9 cellular contexts compared by ENCODE assay signal in the genomic region with DNA sequence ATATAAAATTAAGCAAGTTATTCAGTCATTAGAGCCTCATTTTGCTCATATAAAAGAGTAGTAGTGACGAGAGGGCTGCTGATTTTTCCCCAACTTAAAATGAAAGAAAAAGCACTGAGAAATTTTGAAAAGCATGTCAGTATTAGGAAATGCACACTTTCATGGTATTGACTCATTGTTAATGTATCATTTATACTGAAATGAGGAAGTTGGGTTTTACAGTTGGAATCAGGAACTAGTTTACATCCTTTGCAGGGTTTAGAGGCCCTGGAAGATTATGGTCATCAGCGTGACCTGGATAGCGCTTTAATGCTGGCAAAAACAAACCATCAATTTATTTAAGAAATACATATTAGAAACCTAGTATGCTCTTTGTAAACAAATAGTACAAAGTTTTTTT.
A peak's percentile ranks its signal among the peaks of the same experiment; 100 is the strongest.
DNase-seq lines count a peak whose midpoint lies in the region; ATAC-seq and TF ChIP-seq lines count a peak whose summit lies in the region.
"Had no signal": no experiment of that assay in that cellular context is flagged by ENCODE, and none has a peak within 500 bp of the region (broad histone marks: within the 10 kb centered on the region; RNA-seq: fewer than 3 reads in every experiment).

No MANE protein-coding gene starts in this region.

- H3K27ac ChIP-seq in SJSA1 (peak overlapping the region; percentile 24; the same call in 1 of the 2 replicates), transverse colon (peak overlapping the region in 1 of 4 donors; percentile 38), gastrocnemius medialis (no peak overlapping the region)
- H3K27ac ChIP-seq: VCaP had no signal

- H3K4me1 Mint-ChIP-seq in T-helper 2 cell treated with Interferon-gamma antibody and Interleukin-4, amounts not matched to agents 5 μg/mL and 100 μg/mL, for 36 hours (ENCODE audit: low read depth), result peaks cover 30% of the 10 kb centered on the region
- H3K4me1 Mint-ChIP-seq in naive B cell (peaks cover 25 to 30% (median 30%) of the 10 kb centered on the region in 3 donors), chondrocyte (ENCODE audit: low read depth) (peaks cover 8% of the 10 kb centered on the region)

- TF ChIP-seq EP300 in transverse colon (IDR thresholded peaks at IDR 0.05; ENCODE audit: low read depth), result no peak

- H3K4me3 ChIP-seq in SJSA1, result no peak overlapping the region
- no peak overlapping the region for H3K4me3 ChIP-seq in transverse colon
- H3K4me3 ChIP-seq in gastrocnemius medialis, result no peak overlapping the region

- no peaks in the 10 kb centered on the region for H3K36me3 ChIP-seq in SJSA1
- H3K36me3 ChIP-seq in transverse colon, result no peaks in the 10 kb centered on the region
- H3K36me3 ChIP-seq in gastrocnemius medialis, result no peaks in the 10 kb centered on the region

- H3K36me3 Mint-ChIP-seq in T-helper 2 cell treated with Interferon-gamma antibody and Interleukin-4, amounts not matched to agents 5 μg/mL and 100 μg/mL, for 36 hours (ENCODE audit: low read depth), result no peaks in the 10 kb centered on the region
- H3K36me3 Mint-ChIP-seq in naive B cell, result no peaks in the 10 kb centered on the region
- no peaks in the 10 kb centered on the region for H3K36me3 Mint-ChIP-seq in chondrocyte (ENCODE audit: low read depth)

- H3K27me3 ChIP-seq in SJSA1 (replicated peaks), result no peaks in the 10 kb centered on the region
- no peaks in the 10 kb centered on the region for H3K27me3 ChIP-seq in transverse colon
- no peaks in the 10 kb centered on the region for H3K27me3 ChIP-seq in gastrocnemius medialis

- 54 to 67% methylated on average over 2 to 3 of the region's 3 CpGs for WGBS in transverse colon (ENCODE audit: low coverage in 1 of 2), 2 donors

- intact Hi-C loops in transverse colon (cut with DNase I; ENCODE audit: low total_unique reads) (no loop called here), gastrocnemius medialis (cut with DNase I; ENCODE audit: low total_unique reads) (no loop called here)

- H3K4me1 ChIP-seq in SJSA1 (replicated peaks), result peaks cover 32% of the 10 kb centered on the region
- H3K4me1 ChIP-seq in transverse colon, result peaks cover 0 to 9% (median 0%) of the 10 kb centered on the region in 4 donors
- H3K4me1 ChIP-seq in gastrocnemius medialis, result no peaks in the 10 kb centered on the region

- peak; percentile 66 for ATAC-seq in HG02981 (IDR thresholded peaks at IDR 0.05; ENCODE audit: unreplicated experiment)
- ATAC-seq in naive B cell (ENCODE audit: low read depth in 2 of 2), result peak; percentile 88 to 93
- no peak for ATAC-seq in gastrocnemius medialis

- no peak for TF ChIP-seq CTCF in transverse colon (IDR thresholded peaks at IDR 0.05)
- TF ChIP-seq CTCF in chondrocyte (IDR thresholded peaks at IDR 0.05), result no peak
- TF ChIP-seq CTCF in gastrocnemius medialis (IDR thresholded peaks at IDR 0.05 in 4 of 5, conservative IDR thresholded peaks at IDR 0.05 in 1 of 5), result no peak

- no peaks in the 10 kb centered on the region for H3K9me3 ChIP-seq in SJSA1 (replicated peaks)
- no peaks in the 10 kb centered on the region for H3K9me3 ChIP-seq in transverse colon
- H3K9me3 ChIP-seq in gastrocnemius medialis, result no peaks in the 10 kb centered on the region

- TF ChIP-seq POLR2A in transverse colon (IDR thresholded peaks at IDR 0.05), result no peak
- no peak for TF ChIP-seq POLR2A in gastrocnemius medialis (IDR thresholded peaks at IDR 0.05)

- peak overlapping the region; percentile 14 for H3K4me3 Mint-ChIP-seq in T-helper 2 cell treated with Interferon-gamma antibody and Interleukin-4, amounts not matched to agents 5 μg/mL and 100 μg/mL, for 36 hours
- H3K4me3 Mint-ChIP-seq in naive B cell (peak overlapping the region in 5 of 8 donors; percentile 13 to 77 (median 21)), chondrocyte (ENCODE audit: unreplicated experiment) (no peak overlapping the region)

- no peak for DNase-seq in T-helper 2 cell treated with Interferon-gamma antibody and Interleukin-4, amounts not matched to agents 5 μg/mL and 100 μg/mL, for 36 hours (ENCODE audit: low spot score)
- DNase-seq in T-helper 2 cell (no peak), SJSA1 (ENCODE audit: low read depth in 1 of 2, low spot score in 2 of 2) (no peak), naive B cell (peak; percentile 47), transverse colon (no peak), chondrocyte (ENCODE audit: low spot score) (no peak), gastrocnemius medialis (no peak)

- no peaks in the 10 kb centered on the region for H3K27me3 Mint-ChIP-seq in T-helper 2 cell treated with Interferon-gamma antibody and Interleukin-4, amounts not matched to agents 5 μg/mL and 100 μg/mL, for 36 hours (ENCODE audit: low read depth)
- H3K27me3 Mint-ChIP-seq in naive B cell, result no peaks in the 10 kb centered on the region
- H3K27me3 Mint-ChIP-seq in chondrocyte (ENCODE audit: low read depth), result no peaks in the 10 kb centered on the region

- no peaks in the 10 kb centered on the region for H3K9me3 Mint-ChIP-seq in T-helper 2 cell treated with Interferon-gamma antibody and Interleukin-4, amounts not matched to agents 5 μg/mL and 100 μg/mL, for 36 hours
- no peaks in the 10 kb centered on the region for H3K9me3 Mint-ChIP-seq in naive B cell
- H3K9me3 Mint-ChIP-seq in chondrocyte (ENCODE audit: low read depth), result no peaks in the 10 kb centered on the region

- in situ Hi-C loops in transverse colon (cut with MboI; ENCODE audit: low pct_ligation_motif_present in 1 of 4, low pct_unique_long_range_greater_than_20kb in 1 of 4, low sequenced_read_pairs in 3 of 4), result loop anchor here in 1 of 4 donors (10.0 kb wide), 1 partner anchor 184 kb away; no protein-coding TSS in a partner anchor
- in situ Hi-C loops in gastrocnemius medialis (cut with MboI; ENCODE audit: low sequenced_read_pairs in 4 of 4), result no loop called here

- H3K27ac Mint-ChIP-seq in T-helper 2 cell treated with Interferon-gamma antibody and Interleukin-4, amounts not matched to agents 5 μg/mL and 100 μg/mL, for 36 hours, result peak overlapping the region; percentile 47
- peak overlapping the region; percentile 62 to 93 (median 88) for H3K27ac Mint-ChIP-seq in naive B cell
- H3K27ac Mint-ChIP-seq in chondrocyte (ENCODE audit: unreplicated experiment), result no peak overlapping the region

Comparison
In these comparisons a context has a peak if more than half of its experiments do, and no peak if none do; other contexts are left out.
1. ATAC-seq: peak in HG02981 (single experiment) and naive B cell (2 of 2); none in gastrocnemius medialis (0 of 2).